In genomic region chr3:194315965-194316361, GRCh38 we compare ENCODE assay signal across 8 cellular contexts. TPM values are rescaled to one million over a fixed set of nuclear protein-coding genes. Genes with fewer than 3 reads are reported as not detected.
A peak's percentile ranks its signal among the peaks of the same experiment; 100 is the strongest.
DNase-seq lines count a peak whose midpoint lies in the region; ATAC-seq and TF ChIP-seq lines count a peak whose summit lies in the region.

No MANE protein-coding gene starts in this region.

- H3K4me3 ChIP-seq in HCT116 (replicated peaks in 1 of 2; ENCODE audit: low read depth in 1 of 2, low read length in 2 of 2) (peak overlapping the region in 1 of 2 experiments; percentile 51; a peak in 2 of 4 replicates), PC-3 (ENCODE audit: low read length) (peak overlapping the region; percentile 64)

- DNase-seq in HCT116 (ENCODE audit: low read depth, low spot score) = no peak
- no peak for DNase-seq in PC-3
- no peak for DNase-seq in glutamatergic neuron
- no peak for DNase-seq in stimulated activated naive CD8-positive, alpha-beta T cell treated with anti-CD3 and anti-CD28 coated beads, Interleukin-15, amount 100 ng/mL, for 72 hours
- no peak for DNase-seq in NCI-H1436 (lab: John Stamatoyannopoulos, UW)
- DNase-seq in GM20000 (ENCODE audit: low spot score) = no peak
- DNase-seq in GM10248 (ENCODE audit: extremely low spot score) = no peak

- ATAC-seq in GM18505 (IDR thresholded peaks at IDR 0.05; ENCODE audit: unreplicated experiment) (peak; percentile 12), HCT116 (peak; percentile 30), PC-3 (peak; percentile 34)
- ATAC-seq in stimulated activated naive CD8-positive, alpha-beta T cell treated with anti-CD3 and anti-CD28 coated beads, Interleukin-15, amount 100 ng/mL, for 72 hours = peak; percentile 41

- no peak for TF ChIP-seq POLR2A in GM18505 (IDR thresholded peaks at IDR 0.05; ENCODE audit: borderline replicate concordance, extremely low read depth, insufficient read depth, insufficient read length)
- no peak for TF ChIP-seq POLR2A in HCT116 (IDR thresholded peaks at IDR 0.05; ENCODE audit: borderline replicate concordance, extremely low read depth, insufficient read depth, insufficient read length)

- H3K36me3 ChIP-seq in HCT116 (ENCODE audit: control insufficient read depth in 1 of 2, insufficient read depth in 2 of 2, low read length in 2 of 2) = no peaks in the 10 kb centered on the region
- peaks cover 24% of the 10 kb centered on the region for H3K36me3 ChIP-seq in PC-3 (ENCODE audit: low read depth, low read length)

- no peak overlapping the region for H3K27ac Mint-ChIP-seq in glutamatergic neuron (ENCODE audit: unreplicated experiment)
- no peak overlapping the region for H3K27ac Mint-ChIP-seq in stimulated activated naive CD8-positive, alpha-beta T cell treated with anti-CD3 and anti-CD28 coated beads, Interleukin-15, amount 100 ng/mL, for 72 hours

- H3K27ac ChIP-seq in HCT116 (ENCODE audit: low read depth, low read length) (no peak overlapping the region), PC-3 (ENCODE audit: low read length) (no peak overlapping the region)

- no TSS peak for BruUV-seq in HCT116 (replicated peaks; lab: Mats Ljungman, UMichigan)
- BruUV-seq in PC-3 (replicated peaks; lab: Mats Ljungman, UMichigan) = no TSS peak

- peaks cover 12% of the 10 kb centered on the region for H3K27me3 Mint-ChIP-seq in glutamatergic neuron (ENCODE audit: unreplicated experiment)
- H3K27me3 Mint-ChIP-seq in stimulated activated naive CD8-positive, alpha-beta T cell treated with anti-CD3 and anti-CD28 coated beads, Interleukin-15, amount 100 ng/mL, for 72 hours = peaks cover 82% of the 10 kb centered on the region

- peaks cover 13% of the 10 kb centered on the region for H3K36me3 Mint-ChIP-seq in glutamatergic neuron (ENCODE audit: unreplicated experiment)

- no peak overlapping the region for H3K4me3 Mint-ChIP-seq in glutamatergic neuron (ENCODE audit: unreplicated experiment)
- H3K4me3 Mint-ChIP-seq in stimulated activated naive CD8-positive, alpha-beta T cell treated with anti-CD3 and anti-CD28 coated beads, Interleukin-15, amount 100 ng/mL, for 72 hours = peak overlapping the region; percentile 45 to 52

- TF ChIP-seq CTCF in HCT116 (IDR thresholded peaks at IDR 0.05 in 2 of 3, conservative IDR thresholded peaks at IDR 0.05 in 1 of 3; ENCODE audit: borderline replicate concordance in 1 of 3, insufficient read depth in 1 of 3, low read depth in 2 of 3, low read length in 2 of 3) = no peak
- TF ChIP-seq CTCF in PC-3 (conservative IDR thresholded peaks at IDR 0.05; ENCODE audit: low read depth, low read length) = no peak; the same call in 1 of the 2 replicates
- TF ChIP-seq CTCF in glutamatergic neuron (IDR thresholded peaks at IDR 0.05; ENCODE audit: partially characterized antibody, unreplicated experiment) = peak; percentile 46
- no peak for TF ChIP-seq CTCF in GM20000 (IDR thresholded peaks at IDR 0.05; ENCODE audit: extremely low read depth, missing control alignments)
- no peak for TF ChIP-seq CTCF in GM10248 (IDR thresholded peaks at IDR 0.05; ENCODE audit: control extremely low read depth, extremely low read depth, low read depth, missing control alignments)

- H3K79me2 ChIP-seq in HCT116 (ENCODE audit: insufficient read depth, low read length) = peaks cover 8% of the 10 kb centered on the region; the same call in 1 of the 2 replicates
- H3K79me2 ChIP-seq in PC-3 (ENCODE audit: low read length) = peaks cover 36% of the 10 kb centered on the region

- H3K4me1 ChIP-seq in HCT116 (ENCODE audit: control insufficient read depth in 1 of 2, insufficient read depth in 2 of 2, low read length in 2 of 2) (peaks cover 31 to 68% of the 10 kb centered on the region in 2 experiments), PC-3 (ENCODE audit: insufficient read depth, low read length) (peaks cover 38% of the 10 kb centered on the region)

- H3K9ac ChIP-seq in HCT116 (ENCODE audit: low read length) = peak overlapping the region; percentile 60
- H3K9ac ChIP-seq in PC-3 (ENCODE audit: low read length) = peak overlapping the region; percentile 18; the same call in 1 of the 2 replicates

- intact Hi-C loops in HCT116 (cut with micrococcal nuclease) (loop anchor here (1.0 to 5.0 kb wide), 8 partner anchors 147 to 724 kb away; partner anchors contain the start of gene OPA1), PC-3 (cut with micrococcal nuclease) (loop anchor here (1.0 to 10.0 kb wide), 4 partner anchors 177 to 654 kb away; no protein-coding TSS in a partner anchor)

- H3F3A ChIP-seq in PC-3 (ENCODE audit: low read length, unreplicated experiment) = no peaks in the 10 kb centered on the region

- peaks cover 11% of the 10 kb centered on the region for H3K4me1 Mint-ChIP-seq in glutamatergic neuron (ENCODE audit: low read depth, unreplicated experiment)
- H3K4me1 Mint-ChIP-seq in stimulated activated naive CD8-positive, alpha-beta T cell treated with anti-CD3 and anti-CD28 coated beads, Interleukin-15, amount 100 ng/mL, for 72 hours = peaks cover 32% of the 10 kb centered on the region

- H3K27me3 ChIP-seq in HCT116 (ENCODE audit: insufficient read depth, low read length) = no peaks in the 10 kb centered on the region
- H3K27me3 ChIP-seq in PC-3 (ENCODE audit: low read length) = no peaks in the 10 kb centered on the region

- POLR2A ChIA-PET in HCT116 (lab: Charles Lee) = interaction anchor here (1.3 to 2.1 kb wide), 5 partner anchors 45 to 535 kb away, joined by 4 to 12 read pairs (median 5); partner anchors contain the start of gene HES1
- POLR2A ChIA-PET in PC-3 (lab: Charles Lee; ENCODE audit: unreplicated experiment) = interaction anchor here (0.6 to 1.6 kb wide), 7 partner anchors 175 to 534 kb away, joined by 3 to 17 read pairs (median 7); no protein-coding TSS in a partner anchor
- POLR2A ChIA-PET in GM10248 (lab: Yijun Ruan, JAX) = interaction anchor here (0.5 kb wide), 1 partner anchor 185 kb away, joined by 4 read pairs; no protein-coding TSS in a partner anchor

- H3K4me2 ChIP-seq in HCT116 (ENCODE audit: low read length) = peak overlapping the region; percentile 80
- H3K4me2 ChIP-seq in PC-3 (ENCODE audit: low read length) = peak overlapping the region; percentile 80

- CTCF ChIA-PET in HCT116 (lab: Charles Lee) = interaction anchor here (0.7 to 4.7 kb wide), 21 partner anchors 9 to 651 kb away, joined by 3 to 145 read pairs (median 5); partner anchors contain the start of gene HES1
- CTCF ChIA-PET in PC-3 (lab: Charles Lee) = interaction anchor here (0.7 to 2.2 kb wide), 11 partner anchors 50 to 650 kb away, joined by 3 to 50 read pairs (median 12); partner anchors contain the start of gene HES1
- CTCF ChIA-PET in GM10248 (lab: Yijun Ruan, JAX) = interaction anchor here (0.6 to 5.6 kb wide), 72 partner anchors 8 to 1846 kb away, joined by 3 to 132 read pairs (median 5); partner anchors contain the start of gene HES1

- no peaks in the 10 kb centered on the region for H3K9me2 ChIP-seq in HCT116 (ENCODE audit: insufficient read depth)
- H3K9me2 ChIP-seq in PC-3 (replicated peaks; ENCODE audit: low read length) = no peaks in the 10 kb centered on the region

- H3K9me3 ChIP-seq in HCT116 (ENCODE audit: control insufficient read depth in 1 of 2, insufficient read depth in 1 of 2, low read depth in 1 of 2, low read length in 2 of 2) = no peaks in the 10 kb centered on the region
- H3K9me3 ChIP-seq in PC-3 (ENCODE audit: low read length) = no peaks in the 10 kb centered on the region

- H4K20me1 ChIP-seq in HCT116 (ENCODE audit: insufficient read depth) (no peaks in the 10 kb centered on the region), PC-3 (ENCODE audit: low read length) (peaks cover 3% of the 10 kb centered on the region)

- H2AFZ ChIP-seq in HCT116 (ENCODE audit: low read depth, low read length, poor library complexity, severe bottlenecking) (no peak overlapping the region), PC-3 (ENCODE audit: low read length) (no peak overlapping the region)

- H3K9me3 Mint-ChIP-seq in glutamatergic neuron (ENCODE audit: unreplicated experiment) = peaks cover 12% of the 10 kb centered on the region
- H3K9me3 Mint-ChIP-seq in stimulated activated naive CD8-positive, alpha-beta T cell treated with anti-CD3 and anti-CD28 coated beads, Interleukin-15, amount 100 ng/mL, for 72 hours = peaks cover 11 to 13% of the 10 kb centered on the region in 2 donors

- TF ChIP-seq RAD21 in HCT116 (IDR thresholded peaks at IDR 0.05; ENCODE audit: low read depth) = no peak

- RAD21 ChIA-PET in HCT116 (lab: Charles Lee; ENCODE audit: low non-redundant PET in 1 of 2, low total read pairs in 2 of 2, uncharacterized antibody in 2 of 2, unreplicated experiment in 2 of 2) = interaction anchor here (0.9 to 3.8 kb wide), 12 partner anchors 42 to 537 kb away, joined by 3 to 30 read pairs (median 6); no protein-coding TSS in a partner anchor

TF ChIP-seq in HCT116, 20 proteins besides CTCF, POLR2A, EP300 and RAD21 (continues in another document):
- TF ChIP-seq ZBTB33 (IDR thresholded peaks at IDR 0.05; ENCODE audit: extremely low read depth, insufficient replicate concordance, low read length) = no peak

RNA-seq across cellular contexts. Expression of gene CPN2, which starts 35.2 kb away (rescaled TPM):
- total RNA-seq in HCT116 (2021; ENCODE audit: unreplicated experiment) = not detected
- 0.03 TPM in 1 of 2 replicates, not detected in the other for polyA plus RNA-seq in HCT116 (2012)
- total RNA-seq in PC-3 (2014; rRNA removed) = 0.07 TPM in 1 of 2 replicates, not detected in the other
- total RNA-seq in glutamatergic neuron (ENCODE audit: unreplicated experiment) = not detected

RNA-seq across cellular contexts. Expression of gene LRRC15, which starts 53.6 kb away (rescaled TPM):
- total RNA-seq in HCT116 (2021; ENCODE audit: unreplicated experiment) = not detected
- 0.02 and 0.03 TPM in 2 replicates for polyA plus RNA-seq in HCT116 (2012)
- 0.29 and 0.36 TPM in 2 replicates for total RNA-seq in PC-3 (2014; rRNA removed)
- total RNA-seq in glutamatergic neuron (ENCODE audit: unreplicated experiment) = not detected
